15 cellular contexts compared by ENCODE assay signal in genomic region chr7:77995717-77996116, GRCh38.
DNase-seq lines count a peak whose midpoint lies in the region; ATAC-seq and TF ChIP-seq lines count a peak whose summit lies in the region.
"Had no signal": no experiment of that assay in that cellular context is flagged by ENCODE, and none has a peak within 500 bp of the region (broad histone marks: within the 10 kb centered on the region; RNA-seq: fewer than 3 reads in every experiment).

No MANE protein-coding gene starts in this region.

- intact Hi-C loops in activated CD8-positive, alpha-beta T cell treated with anti-CD3 and anti-CD28 coated beads for 36 hours (cut with micrococcal nuclease) = no loop called here
- intact Hi-C loops in activated T-helper 1 cell treated with anti-CD3 and anti-CD28 coated beads, Interleukin-12 subunit alpha, Interleukin-12 subunit beta, Interleukin-2, Interleukin-4 antibody, amounts not matched to agents 30 ng/mL and 10 ng/mL and 1 ng/mL, durations not matched to agents 14 hours and 24 hours and 36 hours (cut with micrococcal nuclease) = no loop called here

- no peak overlapping the region for H3K4me3 ChIP-seq in fibroblast of villous mesenchyme (ENCODE audit: low read depth, low read length)
- H3K4me3 ChIP-seq: MG63, ovary, thyroid gland had no signal

- no peak overlapping the region for H3K4me3 Mint-ChIP-seq in activated CD8-positive, alpha-beta T cell treated with anti-CD3 and anti-CD28 coated beads for 36 hours
- no peak overlapping the region for H3K4me3 Mint-ChIP-seq in activated CD8-positive, alpha-beta T cell treated with anti-CD3 and anti-CD28 coated beads, Interleukin-2, amount 10 ng/mL, durations not matched to agents 7 days and 5 days
- no peak overlapping the region for H3K4me3 Mint-ChIP-seq in activated T-helper 1 cell treated with anti-CD3 and anti-CD28 coated beads, Interleukin-12 subunit alpha, Interleukin-12 subunit beta, Interleukin-2, Interleukin-4 antibody, amounts not matched to agents 30 ng/mL and 10 ng/mL and 1 ng/mL, durations not matched to agents 14 hours and 24 hours and 36 hours
- H3K4me3 Mint-ChIP-seq: activated CD4-positive, alpha-beta T cell treated with anti-CD3 and anti-CD28 coated beads, Interleukin-2, amount 10 ng/mL, durations not matched to agents 24 days and 14 days; T-helper 17 cell had no signal

- H3K27ac Mint-ChIP-seq in activated CD8-positive, alpha-beta T cell treated with anti-CD3 and anti-CD28 coated beads for 36 hours = no peak overlapping the region
- H3K27ac Mint-ChIP-seq in activated CD8-positive, alpha-beta T cell treated with anti-CD3 and anti-CD28 coated beads, Interleukin-2, amount 10 ng/mL, durations not matched to agents 7 days and 5 days = no peak overlapping the region
- no peak overlapping the region for H3K27ac Mint-ChIP-seq in activated T-helper 1 cell treated with anti-CD3 and anti-CD28 coated beads, Interleukin-12 subunit alpha, Interleukin-12 subunit beta, Interleukin-2, Interleukin-4 antibody, amounts not matched to agents 30 ng/mL and 10 ng/mL and 1 ng/mL, durations not matched to agents 14 hours and 24 hours and 36 hours
- H3K27ac Mint-ChIP-seq: activated CD4-positive, alpha-beta T cell treated with anti-CD3 and anti-CD28 coated beads, Interleukin-2, amount 10 ng/mL, durations not matched to agents 24 days and 14 days; T-helper 17 cell had no signal

- H3K9me3 Mint-ChIP-seq in activated CD8-positive, alpha-beta T cell treated with anti-CD3 and anti-CD28 coated beads for 36 hours = peaks cover 3% of the 10 kb centered on the region
- H3K9me3 Mint-ChIP-seq in activated CD8-positive, alpha-beta T cell treated with anti-CD3 and anti-CD28 coated beads, Interleukin-2, amount 10 ng/mL, durations not matched to agents 7 days and 5 days (ENCODE audit: insufficient read depth) = no peaks in the 10 kb centered on the region
- H3K9me3 Mint-ChIP-seq in activated T-helper 1 cell treated with anti-CD3 and anti-CD28 coated beads, Interleukin-12 subunit alpha, Interleukin-12 subunit beta, Interleukin-2, Interleukin-4 antibody, amounts not matched to agents 30 ng/mL and 10 ng/mL and 1 ng/mL, durations not matched to agents 14 hours and 24 hours and 36 hours = peaks cover 6% of the 10 kb centered on the region
- H3K9me3 Mint-ChIP-seq: activated CD4-positive, alpha-beta T cell treated with anti-CD3 and anti-CD28 coated beads, Interleukin-2, amount 10 ng/mL, durations not matched to agents 24 days and 14 days had no signal

- ATAC-seq in activated CD8-positive, alpha-beta T cell treated with anti-CD3 and anti-CD28 coated beads for 36 hours = no peak
- ATAC-seq in activated CD8-positive, alpha-beta T cell treated with anti-CD3 and anti-CD28 coated beads, Interleukin-2, amount 10 ng/mL, durations not matched to agents 7 days and 5 days = no peak
- no peak for ATAC-seq in HG03521 (IDR thresholded peaks at IDR 0.05; ENCODE audit: unreplicated experiment)
- no peak for ATAC-seq in GM19455 (IDR thresholded peaks at IDR 0.05; ENCODE audit: unreplicated experiment)
- ATAC-seq: T-helper 17 cell had no signal

- DNase-seq in activated CD8-positive, alpha-beta T cell treated with anti-CD3 and anti-CD28 coated beads for 36 hours = peak; percentile 6
- no peak for DNase-seq in activated CD8-positive, alpha-beta T cell treated with anti-CD3 and anti-CD28 coated beads, Interleukin-2, amount 10 ng/mL, durations not matched to agents 7 days and 5 days
- DNase-seq in OCI-M1 (lab: John Stamatoyannopoulos, UW) (peak; percentile 42), fibroblast of villous mesenchyme (ENCODE audit: low read depth) (no peak), NCI-H1417 treated with DMSO at 0.1 percent for 48 hours (lab: John Stamatoyannopoulos, UW) (no peak)
- no peak for DNase-seq in activated T-helper 1 cell treated with anti-CD3 and anti-CD28 coated beads, Interleukin-12 subunit alpha, Interleukin-12 subunit beta, Interleukin-2, Interleukin-4 antibody, amounts not matched to agents 30 ng/mL and 10 ng/mL and 1 ng/mL, durations not matched to agents 14 hours and 24 hours and 36 hours (ENCODE audit: low spot score)
- DNase-seq: activated CD4-positive, alpha-beta T cell treated with anti-CD3 and anti-CD28 coated beads, Interleukin-2, amount 10 ng/mL, durations not matched to agents 24 days and 14 days; DMS153; mesenchymal stem cell; MG63; ovary; T-helper 17 cell; thyroid gland had no signal

- no peak for TF ChIP-seq CTCF in activated CD8-positive, alpha-beta T cell treated with anti-CD3 and anti-CD28 coated beads for 36 hours (IDR thresholded peaks at IDR 0.05)
- TF ChIP-seq CTCF in fibroblast of villous mesenchyme (IDR thresholded peaks at IDR 0.05; ENCODE audit: insufficient read depth, low read depth, low read length) = peak; percentile 25

- CTCF ChIA-PET in activated CD8-positive, alpha-beta T cell treated with anti-CD3 and anti-CD28 coated beads for 36 hours (lab: Charles Lee) = interaction anchor here (1.0 kb wide), 1 partner anchor 344 kb away, joined by 3 read pairs; no protein-coding TSS in a partner anchor
- CTCF ChIA-PET in activated CD8-positive, alpha-beta T cell treated with anti-CD3 and anti-CD28 coated beads, Interleukin-2, amount 10 ng/mL, durations not matched to agents 7 days and 5 days (lab: Charles Lee) = interaction anchor here (1.5 kb wide), 1 partner anchor 25 kb away, joined by 3 read pairs; no protein-coding TSS in a partner anchor

- H3K4me1 Mint-ChIP-seq in activated CD8-positive, alpha-beta T cell treated with anti-CD3 and anti-CD28 coated beads for 36 hours (ENCODE audit: low read depth) = no peaks in the 10 kb centered on the region
- H3K4me1 Mint-ChIP-seq in activated CD8-positive, alpha-beta T cell treated with anti-CD3 and anti-CD28 coated beads, Interleukin-2, amount 10 ng/mL, durations not matched to agents 7 days and 5 days (ENCODE audit: low read depth) = no peaks in the 10 kb centered on the region
- H3K4me1 Mint-ChIP-seq in activated T-helper 1 cell treated with anti-CD3 and anti-CD28 coated beads, Interleukin-12 subunit alpha, Interleukin-12 subunit beta, Interleukin-2, Interleukin-4 antibody, amounts not matched to agents 30 ng/mL and 10 ng/mL and 1 ng/mL, durations not matched to agents 14 hours and 24 hours and 36 hours (ENCODE audit: low read depth) = no peaks in the 10 kb centered on the region
- H3K4me1 Mint-ChIP-seq: activated CD4-positive, alpha-beta T cell treated with anti-CD3 and anti-CD28 coated beads, Interleukin-2, amount 10 ng/mL, durations not matched to agents 24 days and 14 days; T-helper 17 cell had no signal

- H3K36me3 Mint-ChIP-seq in activated CD8-positive, alpha-beta T cell treated with anti-CD3 and anti-CD28 coated beads for 36 hours (ENCODE audit: low read depth) = no peaks in the 10 kb centered on the region
- H3K36me3 Mint-ChIP-seq in activated CD8-positive, alpha-beta T cell treated with anti-CD3 and anti-CD28 coated beads, Interleukin-2, amount 10 ng/mL, durations not matched to agents 7 days and 5 days (ENCODE audit: low read depth) = no peaks in the 10 kb centered on the region
- H3K36me3 Mint-ChIP-seq in activated T-helper 1 cell treated with anti-CD3 and anti-CD28 coated beads, Interleukin-12 subunit alpha, Interleukin-12 subunit beta, Interleukin-2, Interleukin-4 antibody, amounts not matched to agents 30 ng/mL and 10 ng/mL and 1 ng/mL, durations not matched to agents 14 hours and 24 hours and 36 hours (ENCODE audit: low read depth) = no peaks in the 10 kb centered on the region

- POLR2A ChIA-PET in activated CD8-positive, alpha-beta T cell treated with anti-CD3 and anti-CD28 coated beads for 36 hours (lab: Charles Lee) = no interaction called here
- POLR2A ChIA-PET in activated CD8-positive, alpha-beta T cell treated with anti-CD3 and anti-CD28 coated beads, Interleukin-2, amount 10 ng/mL, durations not matched to agents 7 days and 5 days (lab: Charles Lee) = no interaction called here

- H3K27me3 Mint-ChIP-seq in activated CD8-positive, alpha-beta T cell treated with anti-CD3 and anti-CD28 coated beads for 36 hours = peaks cover 3% of the 10 kb centered on the region
- peaks cover 3% of the 10 kb centered on the region for H3K27me3 Mint-ChIP-seq in activated CD8-positive, alpha-beta T cell treated with anti-CD3 and anti-CD28 coated beads, Interleukin-2, amount 10 ng/mL, durations not matched to agents 7 days and 5 days (ENCODE audit: low read depth)
- peaks cover 4% of the 10 kb centered on the region for H3K27me3 Mint-ChIP-seq in activated T-helper 1 cell treated with anti-CD3 and anti-CD28 coated beads, Interleukin-12 subunit alpha, Interleukin-12 subunit beta, Interleukin-2, Interleukin-4 antibody, amounts not matched to agents 30 ng/mL and 10 ng/mL and 1 ng/mL, durations not matched to agents 14 hours and 24 hours and 36 hours (ENCODE audit: insufficient read depth)
- H3K27me3 Mint-ChIP-seq: activated CD4-positive, alpha-beta T cell treated with anti-CD3 and anti-CD28 coated beads, Interleukin-2, amount 10 ng/mL, durations not matched to agents 24 days and 14 days had no signal

Comparison
In these comparisons a context has a peak if more than half of its experiments do, and no peak if none do; other contexts are left out.
1. DNase-seq: peak in activated CD8-positive, alpha-beta T cell treated with anti-CD3 and anti-CD28 coated beads for 36 hours (single experiment) and OCI-M1 (single experiment); none in activated CD8-positive, alpha-beta T cell treated with anti-CD3 and anti-CD28 coated beads, Interleukin-2, amount 10 ng/mL, durations not matched to agents 7 days and 5 days (single experiment), fibroblast of villous mesenchyme (single experiment), NCI-H1417 treated with DMSO at 0.1 percent for 48 hours (single experiment) and activated T-helper 1 cell treated with anti-CD3 and anti-CD28 coated beads, Interleukin-12 subunit alpha, Interleukin-12 subunit beta, Interleukin-2, Interleukin-4 antibody, amounts not matched to agents 30 ng/mL and 10 ng/mL and 1 ng/mL, durations not matched to agents 14 hours and 24 hours and 36 hours (single experiment).